8 cellular contexts compared by ENCODE assay signal in genomic region chrX:49142264-49142663, GRCh38. TPM values are rescaled to one million over a fixed set of nuclear protein-coding genes. Genes with fewer than 3 reads are reported as not detected.
DNase-seq lines count a peak whose midpoint lies in the region; ATAC-seq, FAIRE-seq and TF ChIP-seq lines count a peak whose summit lies in the region.
"Not testable (repeated sequence)": the region's sequence is repeated elsewhere in the genome, so short reads cannot be mapped to it uniquely, and the experiment has no call there.

No MANE protein-coding gene starts in this region.

- not testable (repeated sequence) for H2AFZ ChIP-seq in IMR-90 (replicated peaks; ENCODE audit: low read length, poor library complexity); OCI-LY7 (ENCODE audit: low read length)

- H3K9me1 ChIP-seq in IMR-90 (ENCODE audit: insufficient read depth, low read length), result not testable (repeated sequence)

- not testable (repeated sequence) for TF ChIP-seq POLR2A in IMR-90 (IDR thresholded peaks at IDR 0.05; ENCODE audit: low read depth, low read length); esophagus squamous epithelium (IDR thresholded peaks at IDR 0.05)

- in situ Hi-C loops in ACHN (cut with HindIII; ENCODE audit: low pct_ligation_motif_present, low pct_unique_long_range_greater_than_20kb, low sequenced_read_pairs); IMR-90 (cut with MboI; ENCODE audit: low sequenced_read_pairs); astrocyte of the spinal cord (cut with HindIII; ENCODE audit: low sequenced_read_pairs): not testable (repeated sequence)

- not testable (repeated sequence) for H3K56ac ChIP-seq in IMR-90 (ENCODE audit: extremely low read depth, insufficient read depth, low read length)

- not testable (repeated sequence) for ATAC-seq in IMR-90 (ENCODE audit: low read depth); psoas muscle

- not testable (repeated sequence) for H3K18ac ChIP-seq in IMR-90 (ENCODE audit: low read depth, low read length)

- H3K36me3 ChIP-seq in IMR-90 (ENCODE audit: control insufficient read depth, insufficient read depth, low read length); OCI-LY7 (ENCODE audit: insufficient read depth, low read length); esophagus squamous epithelium; kidney (ENCODE audit: control insufficient read depth in 1 of 2, insufficient read depth in 2 of 2, low read length in 2 of 2); psoas muscle (ENCODE audit: insufficient read depth in 1 of 2, low read depth in 1 of 2): not testable (repeated sequence)

- not testable (repeated sequence) for FAIRE-seq in kidney (lab: Jason Lieb, UNC)

- WGBS in IMR-90 (ENCODE audit: extremely low coverage in 2 of 2, insufficient read length in 1 of 2), 2 experiments, result no CpG with 5 or more reads among the region's 9 CpGs
- WGBS in esophagus squamous epithelium, 2 donors, result 46 to 57% methylated on average over 8 to 9 of the region's 9 CpGs
- 33 to 45% (median 45%) methylated on average over 9 of the region's 9 CpGs for WGBS in psoas muscle, 3 donors

- H2AK5ac ChIP-seq in IMR-90 (ENCODE audit: low read depth, low read length), result not testable (repeated sequence)

- H2BK20ac ChIP-seq in IMR-90 (ENCODE audit: low read depth, low read length), result not testable (repeated sequence)

- dilution Hi-C loops in IMR-90 (cut with HindIII; ENCODE audit: low sequenced_read_pairs, unreplicated experiment), result not testable (repeated sequence)

- not testable (repeated sequence) for BruUV-seq in IMR-90 (replicated peaks; lab: Mats Ljungman, UMichigan); OCI-LY7 (replicated peaks; lab: Mats Ljungman, UMichigan)

- not testable (repeated sequence) for H2AK9ac ChIP-seq in IMR-90 (replicated peaks; ENCODE audit: low read depth, low read length, poor library complexity)

- not testable (repeated sequence) for H4K8ac ChIP-seq in IMR-90 (ENCODE audit: low read depth in 2 of 2, low read length in 2 of 2)

- not testable (repeated sequence) for H3K79me2 ChIP-seq in OCI-LY7 (ENCODE audit: insufficient read depth, low read depth, low read length)

- not testable (repeated sequence) for H4K5ac ChIP-seq in IMR-90 (ENCODE audit: low read depth, low read length)

- H3K4ac ChIP-seq in IMR-90 (ENCODE audit: low read depth, low read length), result not testable (repeated sequence)

- DNase-seq in ACHN (peak; percentile 24), ELR (ENCODE audit: low read depth) (peak; percentile 33), OCI-LY7 (ENCODE audit: low spot score) (peak; percentile 33)
- not testable (repeated sequence) for DNase-seq in IMR-90; astrocyte of the spinal cord (ENCODE audit: low read depth, low spot score); esophagus squamous epithelium (lab: John Stamatoyannopoulos, UW); kidney; psoas muscle

- peak; percentile 38 for TF ChIP-seq RAD21 in IMR-90 (IDR thresholded peaks at IDR 0.05; ENCODE audit: low read length)

- not testable (repeated sequence) for H3K79me1 ChIP-seq in IMR-90 (ENCODE audit: low read depth in 1 of 2, low read length in 2 of 2)

- H3K23ac ChIP-seq in IMR-90 (ENCODE audit: low read depth, low read length), result not testable (repeated sequence)

- CTCF ChIA-PET in IMR-90 (lab: Yijun Ruan, JAX) (interaction anchor here (0.8 to 1.8 kb wide), 3 partner anchors 13 to 30 kb away, joined by 3 to 6 read pairs (median 3); no protein-coding TSS in a partner anchor), OCI-LY7 (lab: Charles Lee; ENCODE audit: unreplicated experiment) (interaction anchor here (0.6 kb wide), 1 partner anchor 49 kb away, joined by 3 read pairs; no protein-coding TSS in a partner anchor)

- not testable (repeated sequence) for H4K20me1 ChIP-seq in IMR-90 (ENCODE audit: insufficient read depth, low read length); OCI-LY7 (ENCODE audit: insufficient read depth, low read length)

- not testable (repeated sequence) for H3K4me1 ChIP-seq in IMR-90 (ENCODE audit: control insufficient read depth, insufficient read depth, low read length); OCI-LY7 (ENCODE audit: insufficient read depth, low read length, poor library complexity, severe bottlenecking); esophagus squamous epithelium; kidney (ENCODE audit: control insufficient read depth in 1 of 2, insufficient read depth in 1 of 2, low read depth in 1 of 2, low read length in 2 of 2); psoas muscle

- not testable (repeated sequence) for H3K14ac ChIP-seq in IMR-90 (replicated peaks; ENCODE audit: low read depth, low read length)

- not testable (repeated sequence) for H2BK120ac ChIP-seq in IMR-90 (ENCODE audit: low read depth, low read length)

- not testable (repeated sequence) for H2BK15ac ChIP-seq in IMR-90 (ENCODE audit: low read depth, low read length)

- H3K9ac ChIP-seq in IMR-90 (ENCODE audit: low read depth, low read length); kidney (ENCODE audit: low read length in 2 of 2): not testable (repeated sequence)

- TF ChIP-seq CTCF in IMR-90 (conservative IDR thresholded peaks at IDR 0.05; ENCODE audit: low read depth, low read length) (peak; percentile 34), OCI-LY7 (conservative IDR thresholded peaks at IDR 0.05; ENCODE audit: low read length) (peak; percentile 69), astrocyte of the spinal cord (IDR thresholded peaks at IDR 0.05; ENCODE audit: low read depth, low read length) (peak; percentile 52), esophagus squamous epithelium (IDR thresholded peaks at IDR 0.05) (peak in 4 of 6 experiments; percentile 8 to 29 (median 12)), kidney (IDR thresholded peaks at IDR 0.05; ENCODE audit: borderline replicate concordance, extremely low read depth, insufficient read depth) (peak; percentile 23), psoas muscle (IDR thresholded peaks at IDR 0.05) (peak; percentile 35)

- peaks cover 16% of the 10 kb centered on the region for H3K9me3 ChIP-seq in IMR-90 (ENCODE audit: control insufficient read depth, insufficient read depth, low read length)
- not testable (repeated sequence) for H3K9me3 ChIP-seq in OCI-LY7 (ENCODE audit: low read length); kidney (ENCODE audit: control insufficient read depth in 1 of 2, low read length in 2 of 2); psoas muscle
- H3K9me3 ChIP-seq in esophagus squamous epithelium, result peaks cover 4 to 27% (median 10%) of the 10 kb centered on the region in 3 donors

- H3K4me3 ChIP-seq in IMR-90 (ENCODE audit: insufficient read depth, low read depth, low read length); OCI-LY7 (ENCODE audit: low read depth, low read length, poor library complexity, severe bottlenecking); astrocyte of the spinal cord (ENCODE audit: low read depth, low read length); esophagus squamous epithelium; kidney (ENCODE audit: low read length in 2 of 2); psoas muscle: not testable (repeated sequence)

- H4K91ac ChIP-seq in IMR-90 (ENCODE audit: insufficient read depth, low read depth, low read length), result not testable (repeated sequence)

- POLR2A ChIA-PET in IMR-90 (lab: Charles Lee; ENCODE audit: unreplicated experiment); OCI-LY7 (lab: Charles Lee): not testable (repeated sequence)

- H3K27me3 ChIP-seq in IMR-90 (ENCODE audit: control insufficient read depth, insufficient read depth, low read length); esophagus squamous epithelium; psoas muscle (ENCODE audit: insufficient read depth in 3 of 3, low read length in 2 of 3): not testable (repeated sequence)

- not testable (repeated sequence) for H3K9me2 ChIP-seq in OCI-LY7 (ENCODE audit: insufficient read depth, low read length)

- not testable (repeated sequence) for H3K4me2 ChIP-seq in IMR-90 (ENCODE audit: low read depth, low read length); OCI-LY7 (ENCODE audit: low read length)

- intact Hi-C loops in IMR-90 (cut with micrococcal nuclease); OCI-LY7 (cut with micrococcal nuclease; ENCODE audit: unreplicated experiment); esophagus squamous epithelium (cut with DNase I); kidney (cut with DNase I); psoas muscle (cut with DNase I): not testable (repeated sequence)

- H3K27ac ChIP-seq in IMR-90 (ENCODE audit: insufficient read depth, low read length); OCI-LY7 (ENCODE audit: low read depth, low read length, poor library complexity, severe bottlenecking); esophagus squamous epithelium; kidney (ENCODE audit: low read depth in 2 of 2, low read length in 2 of 2); psoas muscle: not testable (repeated sequence)

- not testable (repeated sequence) for H2BK5ac ChIP-seq in IMR-90 (ENCODE audit: low read depth, low read length, poor library complexity, severe bottlenecking)

RNA-seq across cellular contexts. Expression of gene GPKOW, which starts 18.7 kb away (rescaled TPM):
- total RNA-seq in IMR-90 (2012; rRNA removed), result 17.5 and 19.7 TPM in 2 replicates
- polyA plus RNA-seq in IMR-90 (2012; rRNA removed), result 23.7 and 25.7 TPM in 2 replicates
- polyA plus RNA-seq in IMR-90 (2012; cell fraction: cytosol; rRNA removed), result 21.9 and 22.0 TPM in 2 replicates
- polyA plus RNA-seq in IMR-90 (2012; cell fraction: nucleus; rRNA removed; ENCODE audit: low replicate concordance), result 10.7 and 12.6 TPM in 2 replicates
- total RNA-seq in OCI-LY7 (2014; rRNA removed; shearing (Covaris generic)), result 18.8 and 27.5 TPM in 2 replicates
- 16.8 and 17.7 TPM in 2 replicates for total RNA-seq in OCI-LY7 (2022)
- total RNA-seq in esophagus squamous epithelium, result 10 to 100 TPM; 16.2 to 21.5 (median 19.2) TPM
- 20.4 TPM for total RNA-seq in kidney
- polyA plus RNA-seq in kidney (ENCODE audit: insufficient read depth, low read depth, low replicate concordance), result 21.4 TPM
- 10 to 100 TPM; 26.7 to 28.8 (median 27.7) TPM for total RNA-seq in psoas muscle
- 10 to 100 TPM; 25.9 to 29.4 (median 26.9) TPM for polyA plus RNA-seq in psoas muscle

RNA-seq across cellular contexts. Expression of gene MAGIX, which starts 20.3 kb away (rescaled TPM):
- total RNA-seq in IMR-90 (2012; rRNA removed), result 0.56 and 0.72 TPM in 2 replicates
- polyA plus RNA-seq in IMR-90 (2012; rRNA removed), result 1.0 and 1.1 TPM in 2 replicates
- 0.68 and 1.5 TPM in 2 replicates for polyA plus RNA-seq in IMR-90 (2012; cell fraction: cytosol; rRNA removed)
- 1.5 and 2.2 TPM in 2 replicates for polyA plus RNA-seq in IMR-90 (2012; cell fraction: nucleus; rRNA removed; ENCODE audit: low replicate concordance)
- total RNA-seq in OCI-LY7 (2014; rRNA removed; shearing (Covaris generic)), result 0.85 and 1.0 TPM in 2 replicates
- 1.1 and 1.7 TPM in 2 replicates for total RNA-seq in OCI-LY7 (2022)
- total RNA-seq in esophagus squamous epithelium, result 10 to 100 TPM in 1 of 4 donors, 1 to 10 TPM in 3; 5.1 to 15.0 (median 8.5) TPM
- 11.6 TPM for total RNA-seq in kidney
- 34.0 TPM for polyA plus RNA-seq in kidney (ENCODE audit: insufficient read depth, low read depth, low replicate concordance)
- 1 to 10 TPM; 2.9 to 3.7 (median 3.5) TPM for total RNA-seq in psoas muscle
- 1 to 10 TPM; 5.2 to 8.0 (median 5.3) TPM for polyA plus RNA-seq in psoas muscle

RNA-seq across cellular contexts. Expression of gene PLP2, which starts 29.4 kb away (rescaled TPM):
- total RNA-seq in IMR-90 (2012; rRNA removed) (22.6 and 29.2 TPM in 2 replicates), OCI-LY7 (2022) (54.3 and 56.9 TPM in 2 replicates), esophagus squamous epithelium (100 to 1,000 TPM; 134 to 187 (median 152) TPM), kidney (139 TPM), psoas muscle (10 to 100 TPM; 17.8 to 80.7 (median 74.0) TPM)
- polyA plus RNA-seq in IMR-90 (2012; rRNA removed) (149 and 156 TPM in 2 replicates), kidney (ENCODE audit: insufficient read depth, low read depth, low replicate concordance) (58.6 TPM), psoas muscle (100 to 1,000 TPM in 2 of 3 donors, 10 to 100 TPM in 1; 76.5 to 320 (median 113) TPM)
- 125 and 134 TPM in 2 replicates for polyA plus RNA-seq in IMR-90 (2012; cell fraction: cytosol; rRNA removed)
- polyA plus RNA-seq in IMR-90 (2012; cell fraction: nucleus; rRNA removed; ENCODE audit: low replicate concordance), result 31.7 and 42.9 TPM in 2 replicates
- total RNA-seq in OCI-LY7 (2014; rRNA removed; shearing (Covaris generic)), result 16.7 and 21.2 TPM in 2 replicates

RNA-seq across cellular contexts. Expression of gene PRICKLE3, which starts 43.9 kb away (rescaled TPM):
- total RNA-seq in IMR-90 (2012; rRNA removed), result 3.1 and 3.4 TPM in 2 replicates
- 6.4 and 6.8 TPM in 2 replicates for polyA plus RNA-seq in IMR-90 (2012; rRNA removed)
- polyA plus RNA-seq in IMR-90 (2012; cell fraction: cytosol; rRNA removed), result 4.0 and 7.7 TPM in 2 replicates
- polyA plus RNA-seq in IMR-90 (2012; cell fraction: nucleus; rRNA removed; ENCODE audit: low replicate concordance), result 21.5 and 50.0 TPM in 2 replicates
- 9.9 and 10.6 TPM in 2 replicates for total RNA-seq in OCI-LY7 (2014; rRNA removed; shearing (Covaris generic))
- 11.0 and 16.7 TPM in 2 replicates for total RNA-seq in OCI-LY7 (2022)
- total RNA-seq in esophagus squamous epithelium, result 10 to 100 TPM; 15.7 to 33.8 (median 19.9) TPM
- 11.6 TPM for total RNA-seq in kidney
- polyA plus RNA-seq in kidney (ENCODE audit: insufficient read depth, low read depth, low replicate concordance), result 3.4 TPM
- total RNA-seq in psoas muscle, result 10 to 100 TPM; 14.1 to 17.6 (median 16.3) TPM
- 10 to 100 TPM in 2 of 3 donors, 1 to 10 TPM in 1; 7.5 to 23.6 (median 18.1) TPM for polyA plus RNA-seq in psoas muscle

RNA-seq across cellular contexts. Expression of gene SYP, which starts 57.7 kb away (rescaled TPM):
- total RNA-seq in IMR-90 (2012; rRNA removed) (under 0.01 TPM in 1 of 2 replicates, not detected in the other), OCI-LY7 (2022) (2.3 and 2.9 TPM in 2 replicates), esophagus squamous epithelium (under 1 TPM; 0.15 to 0.57 (median 0.37) TPM), kidney (4.0 TPM), psoas muscle (1 to 10 TPM in 2 of 4 donors, under 1 TPM in 2; 0.37 to 1.2 (median 0.83) TPM)
- polyA plus RNA-seq in IMR-90 (2012; rRNA removed) (0.05 and 0.06 TPM in 2 replicates), kidney (ENCODE audit: insufficient read depth, low read depth, low replicate concordance) (7.2 TPM), psoas muscle (1 to 10 TPM in 2 of 3 donors, under 1 TPM in 1; 0.76 to 1.6 (median 1.4) TPM)
- 0.02 and 0.08 TPM in 2 replicates for polyA plus RNA-seq in IMR-90 (2012; cell fraction: cytosol; rRNA removed)
- polyA plus RNA-seq in IMR-90 (2012; cell fraction: nucleus; rRNA removed; ENCODE audit: low replicate concordance), result 0.09 and 0.16 TPM in 2 replicates
- 0.79 and 2.3 TPM in 2 replicates for total RNA-seq in OCI-LY7 (2014; rRNA removed; shearing (Covaris generic))

Comparison
In these comparisons a context has a peak if more than half of its experiments do, and no peak if none do; other contexts are left out.
1. CTCF ChIP-seq: peak in every context shown above with its lines; median percentile 69 in OCI-LY7; 52 in astrocyte of the spinal cord; 35 in psoas muscle; 34 in IMR-90; 23 in kidney; 12 in esophagus squamous epithelium.